Comparison of ENCODE assay signal across 25 cellular contexts in genomic region chr22:19406846-19407245, GRCh38.
"Had no signal": no experiment of that assay in that cellular context is flagged by ENCODE, and none has a peak within 500 bp of the region (broad histone marks: within the 10 kb centered on the region; RNA-seq: fewer than 3 reads in every experiment).

No MANE protein-coding gene starts in this region.

- H3K27me3 ChIP-seq: MG63 had no signal

- H3K27me3 Mint-ChIP-seq: activated B cell treated with CpG ODN at 0.5 μM for 24 hours; activated CD4-positive, alpha-beta T cell treated with anti-CD3 and anti-CD28 coated beads, Interleukin-2, amount 10 ng/mL, durations not matched to agents 24 days and 14 days; activated CD8-positive, alpha-beta memory T cell treated with anti-CD3 and anti-CD28 coated beads, Interleukin-2, amount 10 ng/mL, durations not matched to agents 7 days and 5 days; activated naive CD8-positive, alpha-beta T cell; activated T-helper 17 cell treated with anti-CD3 and anti-CD28 coated beads, Interleukin-2, amount 50 U/mL, for 72 hours; brain; T-cell had no signal

- ATAC-seq: activated T-cell treated with anti-CD3 and anti-CD28 coated beads, Interleukin-2, amount 50 U/mL, for 4 hours; activated T-helper 17 cell treated with anti-CD3 and anti-CD28 coated beads, Interleukin-2, amount 50 U/mL, for 72 hours; HepG2; PC-3; T-cell had no signal

- H3K9me3 ChIP-seq: MG63 had no signal

- H3K27ac Mint-ChIP-seq: activated B cell treated with CpG ODN at 0.5 μM for 24 hours; activated CD4-positive, alpha-beta T cell treated with anti-CD3 and anti-CD28 coated beads, Interleukin-2, amount 10 ng/mL, durations not matched to agents 24 days and 14 days; activated CD8-positive, alpha-beta memory T cell treated with anti-CD3 and anti-CD28 coated beads, Interleukin-2, amount 10 ng/mL, durations not matched to agents 7 days and 5 days; activated naive CD4-positive, alpha-beta T cell treated with anti-CD3 and anti-CD28 coated beads for 36 hours; activated naive CD8-positive, alpha-beta T cell; activated T-helper 17 cell treated with anti-CD3 and anti-CD28 coated beads, Interleukin-2, amount 50 U/mL, for 72 hours; T-cell had no signal

- H3K4me1 Mint-ChIP-seq: activated CD8-positive, alpha-beta memory T cell treated with anti-CD3 and anti-CD28 coated beads, Interleukin-2, amount 10 ng/mL, durations not matched to agents 7 days and 5 days; activated T-helper 17 cell treated with anti-CD3 and anti-CD28 coated beads, Interleukin-2, amount 50 U/mL, for 72 hours; brain had no signal

- H3K4me3 Mint-ChIP-seq: activated B cell treated with CpG ODN at 0.5 μM for 24 hours; activated CD4-positive, alpha-beta T cell treated with anti-CD3 and anti-CD28 coated beads, Interleukin-2, amount 10 ng/mL, durations not matched to agents 24 days and 14 days; activated CD8-positive, alpha-beta memory T cell treated with anti-CD3 and anti-CD28 coated beads, Interleukin-2, amount 10 ng/mL, durations not matched to agents 7 days and 5 days; activated naive CD4-positive, alpha-beta T cell treated with anti-CD3 and anti-CD28 coated beads for 36 hours; activated naive CD8-positive, alpha-beta T cell; activated T-cell treated with anti-CD3 and anti-CD28 coated beads, Interleukin-2, amount 50 U/mL, for 4 hours; activated T-helper 17 cell treated with anti-CD3 and anti-CD28 coated beads, Interleukin-2, amount 50 U/mL, for 72 hours; brain; T-cell had no signal

- H3K9me3 Mint-ChIP-seq: activated B cell treated with CpG ODN at 0.5 μM for 24 hours; activated CD4-positive, alpha-beta T cell treated with anti-CD3 and anti-CD28 coated beads, Interleukin-2, amount 10 ng/mL, durations not matched to agents 24 days and 14 days; activated naive CD4-positive, alpha-beta T cell treated with anti-CD3 and anti-CD28 coated beads for 36 hours; activated T-cell treated with anti-CD3 and anti-CD28 coated beads, Interleukin-2, amount 50 U/mL, for 4 hours; activated T-helper 17 cell treated with anti-CD3 and anti-CD28 coated beads, Interleukin-2, amount 50 U/mL, for 72 hours; brain; T-cell had no signal

- DNase-seq: activated B cell treated with CpG ODN at 0.5 μM for 24 hours; activated CD4-positive, alpha-beta T cell treated with anti-CD3 and anti-CD28 coated beads for 1 hour; activated CD4-positive, alpha-beta T cell treated with anti-CD3 and anti-CD28 coated beads, Interleukin-2, amount 10 ng/mL, durations not matched to agents 24 days and 14 days; activated CD4-positive, alpha-beta T cell treated with anti-CD3 and anti-CD28 coated beads, Interleukin-2, amount 50 U/mL, for 48 hours; activated CD8-positive, alpha-beta memory T cell treated with anti-CD3 and anti-CD28 coated beads, Interleukin-2, amount 10 ng/mL, durations not matched to agents 7 days and 5 days; activated gamma-delta T cell; activated naive CD4-positive, alpha-beta T cell treated with anti-CD3 and anti-CD28 coated beads for 36 hours; activated T-cell treated with anti-CD3 and anti-CD28 coated beads, Interleukin-2, amount 50 U/mL, for 4 hours; amygdala; MG63; MV-4-11; NCI-H1092 treated with DMSO at 0.1 percent for 48 hours; NCI-H1417 treated with DMSO at 0.1 percent for 48 hours; NCI-H1694; NCI-H2029; NCI-H510A treated with DMSO at 0.1 percent for 48 hours; NCI-H69; PC-3; SIG-M5; T-cell; T1000 had no signal

- H3K4me3 ChIP-seq: MG63 had no signal
